In the genomic region with DNA sequence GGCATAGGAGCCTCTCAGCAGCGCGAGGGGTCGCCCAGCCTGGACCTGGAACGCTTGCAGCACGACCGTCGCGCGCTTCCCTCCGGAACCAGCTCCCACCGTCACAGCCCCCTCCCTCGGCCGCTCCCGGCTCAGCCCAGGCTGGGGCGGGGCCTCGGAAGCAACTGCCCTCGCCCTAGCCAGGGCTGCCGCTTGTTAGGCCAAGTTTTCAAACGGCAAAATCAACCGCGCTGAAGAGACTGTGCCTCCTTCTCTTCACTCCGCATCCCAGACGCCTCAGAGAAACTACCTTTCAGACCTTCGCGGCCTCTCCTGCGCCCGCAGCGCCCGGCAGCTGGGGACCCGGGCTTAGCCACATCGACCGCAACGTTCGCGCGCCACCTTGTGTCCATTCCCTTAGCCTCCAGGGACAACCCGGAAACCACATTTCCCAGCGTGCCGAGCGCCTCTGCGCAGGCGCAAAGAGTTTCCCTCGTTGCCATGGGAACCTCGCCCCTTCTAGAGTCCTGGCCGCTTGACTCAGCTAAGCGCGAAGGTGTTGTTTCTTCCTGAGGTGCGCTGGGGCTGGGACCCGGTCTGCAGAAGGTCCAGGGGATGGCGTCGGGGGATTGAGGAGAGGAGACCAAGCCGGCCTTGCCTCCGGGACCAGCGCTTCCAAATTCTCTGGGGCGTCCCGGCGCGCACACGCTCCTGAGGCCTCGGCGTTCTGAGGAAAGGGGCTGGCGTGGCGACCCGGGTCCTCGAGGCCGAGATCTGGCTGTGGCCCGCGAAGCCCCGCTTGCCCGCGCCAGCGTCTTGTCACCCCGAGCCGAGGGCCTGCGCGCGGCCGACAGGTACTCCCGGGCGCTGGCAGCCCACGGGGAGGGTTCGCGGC, we compare ENCODE assay signal across 8 cellular contexts. TPM values are rescaled to one million over a fixed set of nuclear protein-coding genes. Genes with fewer than 3 reads are reported as not detected.
DNase-seq lines count a peak whose midpoint lies in the region; ATAC-seq and TF ChIP-seq lines count a peak whose summit lies in the region.

No MANE protein-coding gene starts in this region.

- peaks cover 6% of the 10 kb centered on the region for H3K27me3 Mint-ChIP-seq in activated naive CD8-positive, alpha-beta T cell treated with anti-CD3 and anti-CD28 coated beads for 36 hours

- H3K36me3 ChIP-seq in ovary (no peaks in the 10 kb centered on the region), thyroid gland (no peaks in the 10 kb centered on the region)

- H3K27ac ChIP-seq in ovary = peak overlapping the region; percentile 87 to 89
- H3K27ac ChIP-seq in thyroid gland = peak overlapping the region; percentile 95 to 97 (median 96)

- peak overlapping the region; percentile 97 for H3K4me3 ChIP-seq in GM12865 (ENCODE audit: low read depth, low read length)
- H3K4me3 ChIP-seq in ovary = peak overlapping the region; percentile 64
- peak overlapping the region; percentile 38 to 94 (median 92) for H3K4me3 ChIP-seq in thyroid gland (replicated peaks in 1 of 3)

- peak overlapping the region; percentile 95 for H3K27ac Mint-ChIP-seq in activated naive CD8-positive, alpha-beta T cell treated with anti-CD3 and anti-CD28 coated beads for 36 hours

- TF ChIP-seq CTCF in GM12865 (IDR thresholded peaks at IDR 0.05; ENCODE audit: insufficient read depth, low read depth, low read length, missing control alignments) (peak; percentile 87), ovary (IDR thresholded peaks at IDR 0.05) (peak; percentile 95 to 100 (median 99)), thyroid gland (IDR thresholded peaks at IDR 0.05) (peak; percentile 58 to 99 (median 96))

- 0 to 1% (median 0%) methylated on average over 73 to 83 of the region's 83 CpGs for WGBS in ovary, 3 donors
- 0 to 1% methylated on average over 30 to 40 of the region's 83 CpGs for WGBS in thyroid gland, 2 donors

- H3K4me1 ChIP-seq in ovary (ENCODE audit: insufficient read depth) = peaks cover 2% of the 10 kb centered on the region
- peaks cover 15 to 16% of the 10 kb centered on the region in 2 donors for H3K4me1 ChIP-seq in thyroid gland

- H3K36me3 Mint-ChIP-seq in activated naive CD8-positive, alpha-beta T cell treated with anti-CD3 and anti-CD28 coated beads for 36 hours = no peaks in the 10 kb centered on the region

- no peaks in the 10 kb centered on the region for H3K27me3 ChIP-seq in ovary
- no peaks in the 10 kb centered on the region for H3K27me3 ChIP-seq in thyroid gland

- H3K4me3 Mint-ChIP-seq in activated naive CD8-positive, alpha-beta T cell treated with anti-CD3 and anti-CD28 coated beads for 36 hours = peak overlapping the region; percentile 95

- ATAC-seq in HG02623 (IDR thresholded peaks at IDR 0.05; ENCODE audit: unreplicated experiment) (peak; percentile 77), SK-N-SH treated with all-trans-retinoic acid at 6 μM for 48 hours (peak; percentile 90), Right ventricle myocardium inferior (peak; percentile 94)

- intact Hi-C loops in Right ventricle myocardium inferior (cut with DNase I) (loop anchor here (1.0 to 5.0 kb wide), 3 partner anchors 51 to 235 kb away; partner anchors contain the start of gene GRK2), ovary (cut with DNase I) (loop anchor here (1.0 to 5.0 kb wide), 4 partner anchors 50 to 235 kb away; partner anchors contain the start of gene GRK2 (in 4 of the 4)), thyroid gland (cut with DNase I) (loop anchor here (2.0 to 5.0 kb wide), 2 partner anchors 51 to 235 kb away; partner anchors contain the start of gene GRK2)

- peak; percentile 43 for TF ChIP-seq POLR2A in ovary (IDR thresholded peaks at IDR 0.05)
- TF ChIP-seq POLR2A in thyroid gland (IDR thresholded peaks at IDR 0.05) = peak in 1 of 2 donors; percentile 72

- H3K9me3 Mint-ChIP-seq in activated naive CD8-positive, alpha-beta T cell treated with anti-CD3 and anti-CD28 coated beads for 36 hours = no peaks in the 10 kb centered on the region

- H3K4me1 Mint-ChIP-seq in activated naive CD8-positive, alpha-beta T cell treated with anti-CD3 and anti-CD28 coated beads for 36 hours = peaks cover 28% of the 10 kb centered on the region

- no peak for TF ChIP-seq EP300 in ovary (IDR thresholded peaks at IDR 0.05)

- no peaks in the 10 kb centered on the region for H3K9me3 ChIP-seq in ovary
- no peaks in the 10 kb centered on the region for H3K9me3 ChIP-seq in thyroid gland

- peak; percentile 97 for DNase-seq in GM12865 (ENCODE audit: low read depth)
- peak; percentile 98 for DNase-seq in NCI-H1092 treated with DMSO at 0.1 percent for 48 hours (lab: John Stamatoyannopoulos, UW)
- DNase-seq in activated naive CD8-positive, alpha-beta T cell treated with anti-CD3 and anti-CD28 coated beads for 36 hours = peak; percentile 97
- DNase-seq in Right ventricle myocardium inferior (ENCODE audit: missing footprints) = peak; percentile 97
- peak; percentile 96 to 98 (median 98) for DNase-seq in ovary
- peak; percentile 96 to 98 for DNase-seq in thyroid gland

TF ChIP-seq in SK-N-SH treated with all-trans-retinoic acid at 6 μM for 48 hours, 23 proteins besides CTCF, POLR2A, EP300 and RAD21:
- TF ChIP-seq, protein P1, sequence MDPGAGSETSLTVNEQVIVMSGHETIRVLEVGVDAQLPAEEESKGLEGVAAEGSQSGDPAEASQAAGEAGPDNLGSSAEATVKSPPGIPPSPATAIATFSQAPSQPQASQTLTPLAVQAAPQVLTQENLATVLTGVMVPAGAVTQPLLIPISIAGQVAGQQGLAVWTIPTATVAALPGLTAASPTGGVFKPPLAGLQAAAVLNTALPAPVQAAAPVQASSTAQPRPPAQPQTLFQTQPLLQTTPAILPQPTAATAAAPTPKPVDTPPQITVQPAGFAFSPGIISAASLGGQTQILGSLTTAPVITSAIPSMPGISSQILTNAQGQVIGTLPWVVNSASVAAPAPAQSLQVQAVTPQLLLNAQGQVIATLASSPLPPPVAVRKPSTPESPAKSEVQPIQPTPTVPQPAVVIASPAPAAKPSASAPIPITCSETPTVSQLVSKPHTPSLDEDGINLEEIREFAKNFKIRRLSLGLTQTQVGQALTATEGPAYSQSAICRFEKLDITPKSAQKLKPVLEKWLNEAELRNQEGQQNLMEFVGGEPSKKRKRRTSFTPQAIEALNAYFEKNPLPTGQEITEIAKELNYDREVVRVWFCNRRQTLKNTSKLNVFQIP (CRISPR knock-in tag; IDR thresholded peaks at IDR 0.05; ENCODE audit: borderline replicate concordance, low read depth) = no peak
- TF ChIP-seq GLIS3 (CRISPR knock-in tag; IDR thresholded peaks at IDR 0.05) (no peak), ARNTL (CRISPR knock-in tag; IDR thresholded peaks at IDR 0.05; ENCODE audit: borderline replicate concordance, low read depth) (no peak), CSRNP3 (CRISPR knock-in tag; IDR thresholded peaks at IDR 0.05) (no peak), ZFP30 (CRISPR knock-in tag; IDR thresholded peaks at IDR 0.05) (no peak), TCF4 (CRISPR knock-in tag; IDR thresholded peaks at IDR 0.05; ENCODE audit: borderline replicate concordance) (no peak), PPARA (CRISPR knock-in tag; IDR thresholded peaks at IDR 0.05; ENCODE audit: borderline replicate concordance) (no peak), BACH2 (CRISPR knock-in tag; IDR thresholded peaks at IDR 0.05; ENCODE audit: borderline replicate concordance) (no peak), SNAI2 (CRISPR knock-in tag; IDR thresholded peaks at IDR 0.05) (no peak), TOX (CRISPR knock-in tag; IDR thresholded peaks at IDR 0.05; ENCODE audit: borderline replicate concordance) (no peak), OSR1 (CRISPR knock-in tag; IDR thresholded peaks at IDR 0.05) (no peak), RARB (CRISPR knock-in tag; IDR thresholded peaks at IDR 0.05) (no peak), ISL1 (CRISPR knock-in tag; IDR thresholded peaks at IDR 0.05) (no peak), ZNF8 (CRISPR knock-in tag; IDR thresholded peaks at IDR 0.05) (no peak), ZC3H10 (CRISPR knock-in tag; IDR thresholded peaks at IDR 0.05) (no peak)
TF ChIP-seq in SK-N-SH treated with all-trans-retinoic acid at 6 μM for 48 hours: peak in this region for 0.

RNA-seq across cellular contexts. Expression of gene SSH3, which starts 14.3 kb away (rescaled TPM):
- total RNA-seq in activated naive CD8-positive, alpha-beta T cell treated with anti-CD3 and anti-CD28 coated beads for 36 hours = 1 to 10 TPM; 4.6 to 4.7 TPM
- total RNA-seq in Right ventricle myocardium inferior = 15.8 TPM
- total RNA-seq in ovary = 10 to 100 TPM; 37.9 to 69.9 (median 52.1) TPM
- polyA plus RNA-seq in ovary = 10 to 100 TPM; 18.1 to 32.1 TPM
- 10 to 100 TPM; 50.5 to 59.9 (median 54.4) TPM for total RNA-seq in thyroid gland

RNA-seq across cellular contexts. Expression of gene ANKRD13D, which starts 28.5 kb away (rescaled TPM):
- 10 to 100 TPM; 52.0 to 55.7 TPM for total RNA-seq in activated naive CD8-positive, alpha-beta T cell treated with anti-CD3 and anti-CD28 coated beads for 36 hours
- total RNA-seq in Right ventricle myocardium inferior (15.2 TPM), ovary (10 to 100 TPM; 35.6 to 60.9 (median 44.6) TPM), thyroid gland (10 to 100 TPM; 27.9 to 36.8 (median 31.5) TPM)
- 10 to 100 TPM in 1 of 2 donors, 1 to 10 TPM in 1; 5.6 to 29.3 TPM for polyA plus RNA-seq in ovary

RNA-seq across cellular contexts. Expression of gene POLD4, which starts 35.7 kb away (rescaled TPM):
- total RNA-seq in activated naive CD8-positive, alpha-beta T cell treated with anti-CD3 and anti-CD28 coated beads for 36 hours = 10 to 100 TPM; 28.5 to 28.6 TPM
- total RNA-seq in Right ventricle myocardium inferior (49.7 TPM), ovary (10 to 100 TPM; 22.6 to 57.7 (median 47.2) TPM), thyroid gland (100 to 1,000 TPM in 1 of 4 donors, 10 to 100 TPM in 3; 38.6 to 105 (median 60.6) TPM)
- polyA plus RNA-seq in ovary = 10 to 100 TPM; 12.5 to 87.8 TPM

RNA-seq across cellular contexts. Expression of gene GRK2, which starts 51.3 kb away (rescaled TPM):
- 100 to 1,000 TPM; 211 to 219 TPM for total RNA-seq in activated naive CD8-positive, alpha-beta T cell treated with anti-CD3 and anti-CD28 coated beads for 36 hours
- total RNA-seq in Right ventricle myocardium inferior = 54.1 TPM
- 10 to 100 TPM; 24.8 to 58.1 (median 49.0) TPM for total RNA-seq in ovary
- polyA plus RNA-seq in ovary = 10 to 100 TPM; 21.5 to 39.3 TPM
- total RNA-seq in thyroid gland = 10 to 100 TPM; 32.8 to 55.8 (median 40.6) TPM

RNA-seq across cellular contexts. Expression of gene CLCF1, which starts 55.8 kb away (rescaled TPM):
- total RNA-seq in activated naive CD8-positive, alpha-beta T cell treated with anti-CD3 and anti-CD28 coated beads for 36 hours = under 1 TPM; 0.31 to 0.56 TPM
- total RNA-seq in Right ventricle myocardium inferior (0.51 TPM), ovary (10 to 100 TPM in 1 of 7 donors, 1 to 10 TPM in 6; 3.4 to 22.9 (median 5.0) TPM), thyroid gland (1 to 10 TPM; 4.3 to 9.4 (median 6.9) TPM)
- 1 to 10 TPM; 2.5 to 9.6 TPM for polyA plus RNA-seq in ovary

Comparison
In these comparisons a context has a peak if more than half of its experiments do, and no peak if none do; other contexts are left out.
1. Peak in every context shown above with its lines: DNase-seq, ATAC-seq, H3K4me3 ChIP-seq and H3K27ac ChIP-seq.